ENCODE assay signal across 17 cellular contexts in genomic region chr9:98504883-98505282, GRCh38.
DNase-seq lines count a peak whose midpoint lies in the region; ATAC-seq, FAIRE-seq and TF ChIP-seq lines count a peak whose summit lies in the region.
"Had no signal": no experiment of that assay in that cellular context is flagged by ENCODE, and none has a peak within 500 bp of the region (broad histone marks: within the 10 kb centered on the region; RNA-seq: fewer than 3 reads in every experiment).

No MANE protein-coding gene starts in this region.

- H3K9me3 ChIP-seq in GM12878 (replicated peaks; ENCODE audit: control insufficient read depth, insufficient read depth, low read length) = no peaks in the 10 kb centered on the region
- H3K9me3 ChIP-seq in psoas muscle = no peaks in the 10 kb centered on the region
- no peaks in the 10 kb centered on the region for H3K9me3 ChIP-seq in lower lobe of right lung
- H3K9me3 ChIP-seq: SJSA1 had no signal

- DNase-seq in NCI-H1417 (lab: John Stamatoyannopoulos, UW) (peak in 2 of 3 experiments; percentile 46 to 80), NCI-H1417 treated with DMSO at 0.1 percent for 48 hours (lab: John Stamatoyannopoulos, UW) (no peak), COR-L47 (lab: John Stamatoyannopoulos, UW) (peak; percentile 62), NCI-H1105 treated with DMSO at 0.1 percent for 48 hours (lab: John Stamatoyannopoulos, UW) (peak; percentile 71), GM12878 (ENCODE audit: low read depth, low spot score) (no peak), psoas muscle (no peak), GM12891 (ENCODE audit: insufficient read length, low spot score) (no peak), lower lobe of right lung (no peak)
- DNase-seq: 8988T, KBM-7, NCI-H1048, NCI-H2029 treated with DMSO at 0.1 percent for 48 hours, T-helper 9 cell had no signal

- no peak overlapping the region for H3K4me3 ChIP-seq in GM12878
- no peak overlapping the region for H3K4me3 ChIP-seq in psoas muscle
- H3K4me3 ChIP-seq in lower lobe of right lung = no peak overlapping the region
- H3K4me3 ChIP-seq: BLaER1 treated with 17β-estradiol and CSF1 and Interleukin-3, amounts not matched to agents 10 nM and 100 nM; SJSA1 had no signal

- POLR2A ChIA-PET in GM12878 (lab: Charles Lee) = no interaction called here

- H3K4me1 ChIP-seq in GM12878 (ENCODE audit: control insufficient read depth, insufficient read depth, low read length) (no peaks in the 10 kb centered on the region), psoas muscle (no peaks in the 10 kb centered on the region), lower lobe of right lung (peaks cover 30% of the 10 kb centered on the region)
- H3K4me1 ChIP-seq: BLaER1 treated with 17β-estradiol and CSF1 and Interleukin-3, amounts not matched to agents 10 nM and 100 nM; SJSA1 had no signal

- no peaks in the 10 kb centered on the region for H3K79me2 ChIP-seq in GM12878 (ENCODE audit: control insufficient read depth, insufficient read depth, low read length)

- H3K36me3 ChIP-seq in GM12878 (ENCODE audit: control insufficient read depth in 2 of 2, insufficient read depth in 2 of 2, low read length in 1 of 2) = no peaks in the 10 kb centered on the region
- no peaks in the 10 kb centered on the region for H3K36me3 ChIP-seq in psoas muscle (ENCODE audit: insufficient read depth in 1 of 2, low read depth in 1 of 2)
- no peaks in the 10 kb centered on the region for H3K36me3 ChIP-seq in lower lobe of right lung
- H3K36me3 ChIP-seq: BLaER1 treated with 17β-estradiol and CSF1 and Interleukin-3, amounts not matched to agents 10 nM and 100 nM; SJSA1 had no signal

- RAD21 ChIA-PET in GM12878 (lab: Charles Lee; ENCODE audit: unreplicated experiment) = no interaction called here

- TF ChIP-seq POLR2A in GM12878 (IDR thresholded peaks at IDR 0.05; ENCODE audit: low read depth, low read length) (no peak), GM12891 (IDR thresholded peaks at IDR 0.05; ENCODE audit: low read depth, low read length) (no peak)

- H3K27me3 ChIP-seq in GM12878 (replicated peaks in 1 of 2; ENCODE audit: control insufficient read depth in 2 of 2, insufficient read depth in 2 of 2, low read length in 1 of 2) = no peaks in the 10 kb centered on the region; a peak in 1 of 4 replicates
- no peaks in the 10 kb centered on the region for H3K27me3 ChIP-seq in psoas muscle (ENCODE audit: insufficient read depth in 3 of 3, low read length in 2 of 3)
- H3K27me3 ChIP-seq in lower lobe of right lung (ENCODE audit: low read depth) = no peaks in the 10 kb centered on the region
- H3K27me3 ChIP-seq: BLaER1 treated with 17β-estradiol and CSF1 and Interleukin-3, amounts not matched to agents 10 nM and 100 nM; SJSA1 had no signal

- H2AFZ ChIP-seq in GM12878 (ENCODE audit: control insufficient read depth, low read depth, low read length) = no peak overlapping the region

- SMC1A ChIA-PET in GM12878 (lab: Charles Lee; ENCODE audit: uncharacterized antibody, unreplicated experiment) = no interaction called here

- intact Hi-C loops in GM12878 (cut with micrococcal nuclease; ENCODE audit: unreplicated experiment) = no loop called here
- intact Hi-C loops in psoas muscle (cut with DNase I) = no loop called here
- intact Hi-C loops in lower lobe of right lung (cut with DNase I) = no loop called here

- no peak overlapping the region for H3K27ac ChIP-seq in GM12878 (ENCODE audit: control insufficient read depth, insufficient read depth)
- no peak overlapping the region for H3K27ac ChIP-seq in psoas muscle
- H3K27ac ChIP-seq in lower lobe of right lung = no peak overlapping the region
- H3K27ac ChIP-seq: BLaER1 treated with 17β-estradiol and CSF1 and Interleukin-3, amounts not matched to agents 10 nM and 100 nM; RWPE1; SJSA1 had no signal

- no peak for TF ChIP-seq EP300 in GM12878 (IDR thresholded peaks at IDR 0.05; ENCODE audit: borderline replicate concordance in 1 of 2, control insufficient read depth in 1 of 2, low read depth in 2 of 2, low read length in 2 of 2)

- FAIRE-seq in GM12878 (lab: Jason Lieb, UNC) = no peak
- no peak for FAIRE-seq in GM12891 (lab: Jason Lieb, UNC)

- no TSS peak for BruUV-seq in GM12878 (replicated peaks; lab: Mats Ljungman, UMichigan)

- H3K9ac ChIP-seq in GM12878 (ENCODE audit: control insufficient read depth, insufficient read depth, low read length) = no peak overlapping the region
- H3K9ac ChIP-seq: BLaER1 treated with 17β-estradiol and CSF1 and Interleukin-3, amounts not matched to agents 10 nM and 100 nM had no signal

- H3K4me2 ChIP-seq in GM12878 (ENCODE audit: control insufficient read depth, insufficient read depth) = no peak overlapping the region
- H3K4me2 ChIP-seq: BLaER1 treated with 17β-estradiol and CSF1 and Interleukin-3, amounts not matched to agents 10 nM and 100 nM had no signal

- H4K20me1 ChIP-seq in GM12878 (ENCODE audit: control insufficient read depth, insufficient read depth) = no peaks in the 10 kb centered on the region; the same call in 1 of the 2 replicates
- H4K20me1 ChIP-seq: BLaER1 treated with 17β-estradiol and CSF1 and Interleukin-3, amounts not matched to agents 10 nM and 100 nM had no signal

- ATAC-seq in GM12878 (no peak), psoas muscle (no peak), lower lobe of right lung (no peak)
- ATAC-seq: HCT116 had no signal

- no peak for TF ChIP-seq RAD21 in GM12878 (IDR thresholded peaks at IDR 0.05; ENCODE audit: insufficient read depth, low read depth, low read length)

- TF ChIP-seq CTCF in GM12878 (IDR thresholded peaks at IDR 0.05 in 2 of 3, conservative IDR thresholded peaks at IDR 0.05 in 1 of 3; ENCODE audit: control insufficient read depth in 2 of 3, extremely low read depth in 1 of 3, insufficient read depth in 1 of 3, low read depth in 3 of 3, low read length in 3 of 3) (no peak), psoas muscle (IDR thresholded peaks at IDR 0.05) (no peak), lower lobe of right lung (IDR thresholded peaks at IDR 0.05) (no peak)

- CTCF ChIA-PET in GM12878 (lab: Yijun Ruan, JAX) = no interaction called here

- in situ Hi-C loops in GM12878 (cut with MboI) = no loop called here

- WGBS in GM12878 (ENCODE audit: insufficient coverage, insufficient replicate concordance, low lambda C conversion rate, missing lambda C conversion rate) = 9% methylated on average over 5 of the region's 5 CpGs
- 57 to 66% (median 65%) methylated on average over 5 of the region's 5 CpGs for WGBS in psoas muscle, 3 donors

TF ChIP-seq in GM12878, 131 proteins besides CTCF, POLR2A, EP300 and RAD21:
- TF ChIP-seq SMAD1 (IDR thresholded peaks at IDR 0.05; ENCODE audit: low read depth, partially characterized antibody) (peak; percentile 53), ASH2L (IDR thresholded peaks at IDR 0.05; ENCODE audit: borderline replicate concordance, low read depth) (no peak), CREB1 (IDR thresholded peaks at IDR 0.05; ENCODE audit: low read depth) (no peak)

TF ChIP-seq in GM12891, 5 proteins besides CTCF, POLR2A, EP300 and RAD21:
- TF ChIP-seq PAX5 (IDR thresholded peaks at IDR 0.05; ENCODE audit: insufficient read depth, low read length, severe bottlenecking) (no peak), POLR2AphosphoS5 (IDR thresholded peaks at IDR 0.05; ENCODE audit: low read depth, low read length) (no peak), TAF1 (IDR thresholded peaks at IDR 0.05; ENCODE audit: low read depth, low read length) (no peak), POU2F2 (IDR thresholded peaks at IDR 0.05; ENCODE audit: low read depth, low read length) (no peak), SPI1 (IDR thresholded peaks at IDR 0.05; ENCODE audit: low read depth, low read length) (no peak)

Comparison
In these comparisons a context has a peak if more than half of its experiments do, and no peak if none do; other contexts are left out.
1. DNase-seq: peak in NCI-H1417 (2 of 3), COR-L47 (single experiment) and NCI-H1105 treated with DMSO at 0.1 percent for 48 hours (single experiment); none in NCI-H1417 treated with DMSO at 0.1 percent for 48 hours (single experiment), GM12878 (single experiment), psoas muscle (0 of 2), GM12891 (single experiment) and lower lobe of right lung (single experiment).